ENCODE assay signal across 1 cellular context in the genomic region with DNA sequence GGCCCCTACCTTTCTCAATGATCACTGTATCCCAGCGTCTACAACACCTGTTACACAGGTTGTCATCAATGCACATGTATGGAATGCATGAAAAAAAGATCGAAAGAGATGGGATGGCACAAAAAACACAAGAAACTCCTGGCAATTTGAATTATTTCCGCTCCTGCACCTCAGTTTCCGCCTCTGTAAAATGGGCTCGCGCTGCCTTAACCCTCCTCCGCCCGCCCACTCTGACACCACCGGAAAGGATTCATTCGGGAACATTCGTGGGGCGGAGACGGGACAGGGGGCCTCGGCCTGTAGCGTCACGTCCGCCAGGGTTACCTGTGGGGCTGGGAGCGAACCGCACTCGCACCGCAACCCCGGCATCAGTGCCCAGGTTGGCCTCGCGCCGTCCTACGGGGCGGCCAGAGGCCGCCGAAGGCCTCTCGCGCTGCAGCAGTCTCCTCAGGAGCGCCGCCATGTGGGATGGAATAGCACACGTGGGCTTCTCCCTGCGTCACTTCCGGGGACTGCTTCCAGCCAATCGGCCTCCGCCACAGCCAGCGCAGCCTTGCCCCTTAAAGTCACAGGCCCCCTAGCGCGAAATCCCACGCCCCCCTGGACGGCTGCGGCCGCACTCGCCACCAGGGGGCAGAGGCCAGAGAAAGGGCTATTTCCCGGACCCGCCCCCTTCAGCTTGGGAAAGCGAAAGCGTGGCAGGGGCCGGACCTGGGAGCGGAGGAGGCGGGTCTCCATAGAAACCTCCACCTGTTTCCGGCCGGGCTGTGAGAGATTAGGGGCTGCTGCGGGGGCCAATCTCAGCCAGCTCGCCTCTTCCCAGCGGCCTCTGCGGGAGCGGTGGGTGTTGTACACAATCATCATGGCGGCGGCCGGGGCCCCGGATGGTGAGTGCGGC.
TF ChIP-seq lines count a peak whose summit lies in the region.

Gene EARS2, minus strand, starts transcription at position 470 of the 898 bp plus-strand sequence. Its CDS starts 7 bp downstream, at position 463.
Gene UBFD1, plus strand, starts transcription at position 847 of the 898 bp plus-strand sequence. Its CDS starts 16 bp downstream, at position 863.

TF ChIP-seq in K562, 482 proteins besides CTCF, POLR2A, EP300 and RAD21 (continued from another document and continues in another):
- TF ChIP-seq, protein P1, sequence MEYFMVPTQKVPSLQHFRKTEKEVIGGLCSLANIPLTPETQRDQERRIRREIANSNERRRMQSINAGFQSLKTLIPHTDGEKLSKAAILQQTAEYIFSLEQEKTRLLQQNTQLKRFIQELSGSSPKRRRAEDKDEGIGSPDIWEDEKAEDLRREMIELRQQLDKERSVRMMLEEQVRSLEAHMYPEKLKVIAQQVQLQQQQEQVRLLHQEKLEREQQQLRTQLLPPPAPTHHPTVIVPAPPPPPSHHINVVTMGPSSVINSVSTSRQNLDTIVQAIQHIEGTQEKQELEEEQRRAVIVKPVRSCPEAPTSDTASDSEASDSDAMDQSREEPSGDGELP (CRISPR knock-in tag; IDR thresholded peaks at IDR 0.05; ENCODE audit: borderline replicate concordance) = peak; percentile 100
- 0 out of 2 replicates have a peak, but pooled peaks have one; percentile 51 for TF ChIP-seq HLTF (IDR thresholded peaks at IDR 0.05)
- TF ChIP-seq NONO (IDR thresholded peaks at IDR 0.05; ENCODE audit: low read depth in 2 of 2, low read length in 1 of 2) = peak; percentile 50; a peak in 2 of 4 replicates
- TF ChIP-seq ATF1 (CRISPR knock-in tag; IDR thresholded peaks at IDR 0.05) = peak; percentile 34; the same call in 1 of the 2 replicates
- TF ChIP-seq ATF1 (tag; IDR thresholded peaks at IDR 0.05) = peak; percentile 98
- peak; percentile 99 for TF ChIP-seq ADNP (tag; IDR thresholded peaks at IDR 0.05)
- TF ChIP-seq HDAC8 (tag; IDR thresholded peaks at IDR 0.05) = no peak
- TF ChIP-seq, protein P2, sequence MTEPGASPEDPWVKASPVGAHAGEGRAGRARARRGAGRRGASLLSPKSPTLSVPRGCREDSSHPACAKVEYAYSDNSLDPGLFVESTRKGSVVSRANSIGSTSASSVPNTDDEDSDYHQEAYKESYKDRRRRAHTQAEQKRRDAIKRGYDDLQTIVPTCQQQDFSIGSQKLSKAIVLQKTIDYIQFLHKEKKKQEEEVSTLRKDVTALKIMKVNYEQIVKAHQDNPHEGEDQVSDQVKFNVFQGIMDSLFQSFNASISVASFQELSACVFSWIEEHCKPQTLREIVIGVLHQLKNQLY (CRISPR knock-in tag; conservative IDR thresholded peaks at IDR 0.05) = no peak
- peak; percentile 55; the same call in 1 of the 2 replicates for TF ChIP-seq NR2C2 (CRISPR knock-in tag; IDR thresholded peaks at IDR 0.05)
- TF ChIP-seq NR2C2 (tag; IDR thresholded peaks at IDR 0.05) = peak; percentile 95
- 0 out of 2 replicates have a peak, but pooled peaks have one; percentile 50 for TF ChIP-seq ZNF668 (CRISPR knock-in tag; IDR thresholded peaks at IDR 0.05)
- TF ChIP-seq ZHX1 (conservative IDR thresholded peaks at IDR 0.05; ENCODE audit: low read length) = 0 out of 2 replicates have a peak, but pooled peaks have one; percentile 20
- peak; percentile 57; the same call in 1 of the 2 replicates for TF ChIP-seq RUNX1 (IDR thresholded peaks at IDR 0.05; ENCODE audit: low read depth)
- TF ChIP-seq ZNF76 (CRISPR knock-in tag; IDR thresholded peaks at IDR 0.05; ENCODE audit: borderline replicate concordance) = no peak
- TF ChIP-seq ZBTB40 (IDR thresholded peaks at IDR 0.05) = peak; percentile 91
- TF ChIP-seq ZBTB40 (CRISPR knock-in tag; IDR thresholded peaks at IDR 0.05) = no peak
- TF ChIP-seq, protein P3, sequence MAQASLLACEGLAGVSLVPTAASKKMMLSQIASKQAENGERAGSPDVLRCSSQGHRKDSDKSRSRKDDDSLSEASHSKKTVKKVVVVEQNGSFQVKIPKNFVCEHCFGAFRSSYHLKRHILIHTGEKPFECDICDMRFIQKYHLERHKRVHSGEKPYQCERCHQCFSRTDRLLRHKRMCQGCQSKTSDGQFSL (CRISPR knock-in tag; IDR thresholded peaks at IDR 0.05) = 0 out of 2 replicates have a peak, but pooled peaks have one; percentile 25
- TF ChIP-seq, protein P3 (tag; IDR thresholded peaks at IDR 0.05) = no peak
- TF ChIP-seq ARID1B (IDR thresholded peaks at IDR 0.05) = peak; percentile 57
- no peak for TF ChIP-seq ZNF274 (IDR thresholded peaks at IDR 0.05; ENCODE audit: borderline replicate concordance, low read depth, low read length)
- TF ChIP-seq ZBTB1 (CRISPR knock-in tag; IDR thresholded peaks at IDR 0.05; ENCODE audit: borderline replicate concordance, low read depth) = 0 out of 2 replicates have a peak, but pooled peaks have one; percentile 52
- peak; percentile 79 to 87; a peak in 3 of 4 replicates for TF ChIP-seq FOXK2 (conservative IDR thresholded peaks at IDR 0.05 in 1 of 2, IDR thresholded peaks at IDR 0.05 in 1 of 2; ENCODE audit: low read depth in 2 of 2)
- no peak for TF ChIP-seq GATAD2A (IDR thresholded peaks at IDR 0.05)
- peak; percentile 96 for TF ChIP-seq EGR1 (conservative IDR thresholded peaks at IDR 0.05)
- TF ChIP-seq RREB1 (CRISPR knock-in tag; IDR thresholded peaks at IDR 0.05) = peak; percentile 90
- peak; percentile 100 for TF ChIP-seq BCOR (IDR thresholded peaks at IDR 0.05)
- TF ChIP-seq ILF3 (IDR thresholded peaks at IDR 0.05; ENCODE audit: borderline replicate concordance) = no peak
